ENCODE assay signal across 8 cellular contexts in the genomic region with DNA sequence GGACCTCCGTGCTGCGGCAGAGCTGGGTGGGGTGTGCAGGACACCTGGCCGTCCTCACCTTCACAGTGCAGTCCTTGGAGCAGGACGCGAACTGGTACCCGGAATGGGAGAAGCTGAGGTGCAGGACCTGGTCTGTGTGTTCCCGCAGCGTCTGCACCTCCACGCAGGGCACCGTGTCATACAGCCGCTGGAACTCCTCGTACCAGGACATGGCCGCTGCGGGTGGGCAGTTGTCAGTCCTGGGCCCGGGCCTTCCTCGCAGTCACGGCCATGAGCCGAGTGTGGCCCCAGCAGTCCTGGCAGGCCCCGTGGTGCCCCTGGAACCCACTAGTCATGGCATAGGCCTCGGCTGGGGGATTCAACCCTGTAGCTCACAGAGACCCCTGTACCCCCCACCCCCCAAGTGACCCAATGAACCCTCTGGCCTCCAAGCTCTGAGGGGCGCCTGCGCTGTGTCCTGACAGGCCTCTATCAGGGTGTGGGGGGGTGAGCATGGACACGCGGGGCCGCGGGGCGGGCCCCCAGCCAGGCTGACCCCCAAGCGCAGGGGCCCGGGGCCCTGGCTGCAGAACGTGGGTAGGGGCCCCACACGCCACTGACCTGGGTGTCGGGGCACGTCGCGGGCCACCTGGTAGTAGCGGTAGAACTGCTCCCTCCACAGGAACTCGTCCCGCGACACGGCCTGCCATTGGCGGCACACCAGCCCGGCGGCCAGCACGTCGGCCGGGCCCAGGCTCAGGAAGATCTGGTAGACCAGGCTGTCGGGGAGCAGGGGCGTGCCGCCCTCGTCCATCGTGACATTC. TPM values are rescaled to one million over a fixed set of nuclear protein-coding genes. Genes with fewer than 3 reads are reported as not detected.
DNase-seq lines count a peak whose midpoint lies in the region; ATAC-seq and TF ChIP-seq lines count a peak whose summit lies in the region.

No MANE protein-coding gene starts in this region.

- no peak for TF ChIP-seq CTCF in IMR-90 (conservative IDR thresholded peaks at IDR 0.05; ENCODE audit: low read depth, low read length)
- TF ChIP-seq CTCF in right atrium auricular region (IDR thresholded peaks at IDR 0.05): no peak

- no peaks in the 10 kb centered on the region for H3K9me3 Mint-ChIP-seq in activated naive CD4-positive, alpha-beta T cell treated with anti-CD3 and anti-CD28 coated beads for 36 hours

- H3K9ac ChIP-seq in IMR-90 (ENCODE audit: low read depth, low read length): peak overlapping the region; percentile 96

- H3K4me3 ChIP-seq in IMR-90 (ENCODE audit: insufficient read depth, low read depth, low read length) (peak overlapping the region; percentile 79), right atrium auricular region (peak overlapping the region; percentile 85 to 87), skeletal muscle cell (ENCODE audit: low read depth, low read length) (peak overlapping the region; percentile 87)

- H4K91ac ChIP-seq in IMR-90 (ENCODE audit: insufficient read depth, low read depth, low read length): peak overlapping the region; percentile 47

- no peak overlapping the region for H3K56ac ChIP-seq in IMR-90 (ENCODE audit: extremely low read depth, insufficient read depth, low read length)

- H3K27me3 Mint-ChIP-seq in activated naive CD4-positive, alpha-beta T cell treated with anti-CD3 and anti-CD28 coated beads for 36 hours (ENCODE audit: low read depth): no peaks in the 10 kb centered on the region

- H3K79me1 ChIP-seq in IMR-90 (ENCODE audit: low read depth in 1 of 2, low read length in 2 of 2): peaks cover 5 to 35% of the 10 kb centered on the region in 2 experiments

- H3K18ac ChIP-seq in IMR-90 (ENCODE audit: low read depth, low read length): peak overlapping the region; percentile 25; the same call in 1 of the 2 replicates

- POLR2A ChIA-PET in IMR-90 (lab: Charles Lee; ENCODE audit: unreplicated experiment): no interaction called here

- H3K36me3 ChIP-seq in IMR-90 (ENCODE audit: control insufficient read depth, insufficient read depth, low read length) (peaks cover 41% of the 10 kb centered on the region), right atrium auricular region (peaks cover 41% of the 10 kb centered on the region)

- peak; percentile 1 for ATAC-seq in GM21367 (IDR thresholded peaks at IDR 0.05; ENCODE audit: unreplicated experiment)
- ATAC-seq in IMR-90 (ENCODE audit: low read depth): peak; percentile 19

- H3K4me3 Mint-ChIP-seq in activated naive CD4-positive, alpha-beta T cell treated with anti-CD3 and anti-CD28 coated beads for 36 hours: peak overlapping the region; percentile 77

- peak overlapping the region; percentile 91 for H2AFZ ChIP-seq in IMR-90 (replicated peaks; ENCODE audit: low read length, poor library complexity)

- H2BK120ac ChIP-seq in IMR-90 (ENCODE audit: low read depth, low read length): peak overlapping the region; percentile 23; the same call in 1 of the 2 replicates

- DNase-seq in EL: peak; percentile 39
- no peak for DNase-seq in IMR-90
- peak; percentile 57 for DNase-seq in activated naive CD4-positive, alpha-beta T cell treated with anti-CD3 and anti-CD28 coated beads for 36 hours
- DNase-seq in right atrium auricular region (ENCODE audit: low spot score): no peak
- no peak for DNase-seq in skeletal muscle cell (ENCODE audit: low read depth)
- DNase-seq in cerebellar nuclear complex (lab: John Stamatoyannopoulos, UW): no peak
- no peak for DNase-seq in NCI-H226

- TF ChIP-seq RAD21 in IMR-90 (IDR thresholded peaks at IDR 0.05; ENCODE audit: low read length): no peak

- peak overlapping the region; percentile 88 for H2BK5ac ChIP-seq in IMR-90 (ENCODE audit: low read depth, low read length, poor library complexity, severe bottlenecking)

- peak overlapping the region; percentile 81 for H3K14ac ChIP-seq in IMR-90 (replicated peaks; ENCODE audit: low read depth, low read length)

- H3K36me3 Mint-ChIP-seq in activated naive CD4-positive, alpha-beta T cell treated with anti-CD3 and anti-CD28 coated beads for 36 hours (ENCODE audit: low read depth): peaks cover 19% of the 10 kb centered on the region

- peak overlapping the region; percentile 85 for H2AK5ac ChIP-seq in IMR-90 (ENCODE audit: low read depth, low read length)

- peaks cover 8% of the 10 kb centered on the region for H3K9me1 ChIP-seq in IMR-90 (ENCODE audit: insufficient read depth, low read length)

- no peak for TF ChIP-seq POLR2A in IMR-90 (IDR thresholded peaks at IDR 0.05; ENCODE audit: low read depth, low read length)

- H4K5ac ChIP-seq in IMR-90 (ENCODE audit: low read depth, low read length): peak overlapping the region; percentile 73

- intact Hi-C loops in IMR-90 (cut with micrococcal nuclease): loop anchor here (2.0 kb wide), 1 partner anchor 95 kb away; the partner anchor contains the start of gene PHPT1
- intact Hi-C loops in activated naive CD4-positive, alpha-beta T cell treated with anti-CD3 and anti-CD28 coated beads for 36 hours (cut with micrococcal nuclease): loop anchor here (1.0 to 2.0 kb wide), 5 partner anchors 41 to 153 kb away; partner anchors contain the start of genes AJM1, MAN1B1 and TMEM141

- H2BK15ac ChIP-seq in IMR-90 (ENCODE audit: low read depth, low read length): no peak overlapping the region

- no peak overlapping the region for H2BK20ac ChIP-seq in IMR-90 (ENCODE audit: low read depth, low read length)

- BruUV-seq in IMR-90 (replicated peaks; lab: Mats Ljungman, UMichigan): no TSS peak

- dilution Hi-C loops in IMR-90 (cut with HindIII; ENCODE audit: low sequenced_read_pairs, unreplicated experiment): no loop called here

- H3K9me3 ChIP-seq in IMR-90 (ENCODE audit: control insufficient read depth, insufficient read depth, low read length) (no peaks in the 10 kb centered on the region), right atrium auricular region (no peaks in the 10 kb centered on the region)

- peak overlapping the region; percentile 75 for H3K4ac ChIP-seq in IMR-90 (ENCODE audit: low read depth, low read length)

- WGBS in IMR-90 (ENCODE audit: extremely low coverage in 2 of 2, insufficient read length in 1 of 2), 2 experiments: 30% methylated on average over 34 of the region's 51 CpGs; no CpG with 5 or more reads in 1 of the 2 experiments

- H3K4me1 Mint-ChIP-seq in activated naive CD4-positive, alpha-beta T cell treated with anti-CD3 and anti-CD28 coated beads for 36 hours (ENCODE audit: low read depth): peaks cover 9% of the 10 kb centered on the region

- H3K27ac ChIP-seq in IMR-90 (ENCODE audit: insufficient read depth, low read length) (peak overlapping the region; percentile 97), right atrium auricular region (peak overlapping the region; percentile 91 to 95)

- in situ Hi-C loops in IMR-90 (cut with MboI; ENCODE audit: low sequenced_read_pairs): no loop called here

- H3K27me3 ChIP-seq in IMR-90 (ENCODE audit: control insufficient read depth, insufficient read depth, low read length): no peaks in the 10 kb centered on the region
- no peaks in the 10 kb centered on the region for H3K27me3 ChIP-seq in right atrium auricular region

- peak overlapping the region; percentile 86 for H3K4me2 ChIP-seq in IMR-90 (ENCODE audit: low read depth, low read length)

- CTCF ChIA-PET in IMR-90 (lab: Yijun Ruan, JAX): interaction anchor here (0.6 to 1.0 kb wide), 2 partner anchors 12 to 41 kb away, joined by 3 read pairs; no protein-coding TSS in a partner anchor
- CTCF ChIA-PET in activated naive CD4-positive, alpha-beta T cell treated with anti-CD3 and anti-CD28 coated beads for 36 hours (lab: Charles Lee): interaction anchor here (0.9 kb wide), 1 partner anchor 56 kb away, joined by 3 read pairs; no protein-coding TSS in a partner anchor

- H3K23ac ChIP-seq in IMR-90 (ENCODE audit: low read depth, low read length): peak overlapping the region; percentile 42

- peak overlapping the region; percentile 100 for H2AK9ac ChIP-seq in IMR-90 (replicated peaks; ENCODE audit: low read depth, low read length, poor library complexity)

- H3K27ac Mint-ChIP-seq in activated naive CD4-positive, alpha-beta T cell treated with anti-CD3 and anti-CD28 coated beads for 36 hours: peak overlapping the region; percentile 74

- H4K8ac ChIP-seq in IMR-90 (ENCODE audit: low read depth in 2 of 2, low read length in 2 of 2): peak overlapping the region in 1 of 2 experiments; percentile 67; a peak in 1 of 4 replicates

- H3K4me1 ChIP-seq in IMR-90 (ENCODE audit: control insufficient read depth, insufficient read depth, low read length) (peaks cover 4% of the 10 kb centered on the region), right atrium auricular region (peaks cover 0 to 49% of the 10 kb centered on the region in 2 donors)

- peaks cover 22% of the 10 kb centered on the region for H4K20me1 ChIP-seq in IMR-90 (ENCODE audit: insufficient read depth, low read length)

RNA-seq across cellular contexts. Expression of gene FBXW5, which starts 1.0 kb away (rescaled TPM):
- 65.1 and 72.2 TPM in 2 replicates for total RNA-seq in IMR-90 (2012; rRNA removed)
- polyA plus RNA-seq in IMR-90 (2012; rRNA removed): 80.2 and 95.4 TPM in 2 replicates
- 49.2 and 116 TPM in 2 replicates for polyA plus RNA-seq in IMR-90 (2012; cell fraction: cytosol; rRNA removed)
- 316 and 1,080 TPM in 2 replicates for polyA plus RNA-seq in IMR-90 (2012; cell fraction: nucleus; rRNA removed; ENCODE audit: low replicate concordance)
- total RNA-seq in activated naive CD4-positive, alpha-beta T cell treated with anti-CD3 and anti-CD28 coated beads for 36 hours: 10 to 100 TPM; 44.0 to 47.8 TPM
- total RNA-seq in right atrium auricular region: 100 to 1,000 TPM; 203 to 233 TPM

RNA-seq across cellular contexts. Expression of gene C8G, which starts 1.6 kb away (rescaled TPM):
- total RNA-seq in IMR-90 (2012; rRNA removed): not detected in 2 replicates
- polyA plus RNA-seq in IMR-90 (2012; rRNA removed): 0.37 and 0.80 TPM in 2 replicates
- polyA plus RNA-seq in IMR-90 (2012; cell fraction: cytosol; rRNA removed): 0.35 TPM in 1 of 2 replicates, not detected in the other
- 3.0 and 9.7 TPM in 2 replicates for polyA plus RNA-seq in IMR-90 (2012; cell fraction: nucleus; rRNA removed; ENCODE audit: low replicate concordance)
- total RNA-seq in activated naive CD4-positive, alpha-beta T cell treated with anti-CD3 and anti-CD28 coated beads for 36 hours: under 1 TPM in 1 of 2 experiments, not detected in 1; 0.83 TPM
- not detected for total RNA-seq in right atrium auricular region

RNA-seq across cellular contexts. Expression of gene LCN12, which starts 8.6 kb away (rescaled TPM):
- total RNA-seq in IMR-90 (2012; rRNA removed) (not detected in 2 replicates), right atrium auricular region (10 to 100 TPM; 10.8 to 11.3 TPM)
- polyA plus RNA-seq in IMR-90 (2012; rRNA removed): 0.12 TPM in 1 of 2 replicates, not detected in the other
- polyA plus RNA-seq in IMR-90 (2012; cell fraction: cytosol; rRNA removed): not detected in 2 replicates
- polyA plus RNA-seq in IMR-90 (2012; cell fraction: nucleus; rRNA removed; ENCODE audit: low replicate concordance): 1.7 and 4.3 TPM in 2 replicates
- 1 to 10 TPM; 1.1 to 1.9 TPM for total RNA-seq in activated naive CD4-positive, alpha-beta T cell treated with anti-CD3 and anti-CD28 coated beads for 36 hours

RNA-seq across cellular contexts. Expression of gene PTGDS, which starts 33.8 kb away (rescaled TPM):
- total RNA-seq in IMR-90 (2012; rRNA removed) (not detected in 2 replicates), right atrium auricular region (1,000 to 10,000 TPM; 1,799 to 2,426 TPM)
- polyA plus RNA-seq in IMR-90 (2012; rRNA removed): 0.87 and 1.2 TPM in 2 replicates
- polyA plus RNA-seq in IMR-90 (2012; cell fraction: cytosol; rRNA removed): 3.1 and 4.8 TPM in 2 replicates
- polyA plus RNA-seq in IMR-90 (2012; cell fraction: nucleus; rRNA removed; ENCODE audit: low replicate concordance): 6.0 and 7.3 TPM in 2 replicates
- total RNA-seq in activated naive CD4-positive, alpha-beta T cell treated with anti-CD3 and anti-CD28 coated beads for 36 hours: not detected

RNA-seq across cellular contexts. Expression of gene LCNL1, which starts 39.3 kb away (rescaled TPM):
- total RNA-seq in IMR-90 (2012; rRNA removed): not detected in 2 replicates
- polyA plus RNA-seq in IMR-90 (2012; rRNA removed): 0.13 and 0.15 TPM in 2 replicates
- polyA plus RNA-seq in IMR-90 (2012; cell fraction: cytosol; rRNA removed): 0.04 TPM in 1 of 2 replicates, not detected in the other
- polyA plus RNA-seq in IMR-90 (2012; cell fraction: nucleus; rRNA removed; ENCODE audit: low replicate concordance): 2.4 and 4.0 TPM in 2 replicates
- not detected for total RNA-seq in activated naive CD4-positive, alpha-beta T cell treated with anti-CD3 and anti-CD28 coated beads for 36 hours
- 1 to 10 TPM in 1 of 2 donors, under 1 TPM in 1; 0.24 to 1.1 TPM for total RNA-seq in right atrium auricular region

Comparison
In these comparisons a context has a peak if more than half of its experiments do, and no peak if none do; other contexts are left out.
1. DNase-seq: peak in EL (single experiment) and activated naive CD4-positive, alpha-beta T cell treated with anti-CD3 and anti-CD28 coated beads for 36 hours (single experiment); none in IMR-90 (single experiment), right atrium auricular region (single experiment), skeletal muscle cell (single experiment), cerebellar nuclear complex (0 of 2) and NCI-H226 (single experiment).
2. RNA of gene LCN12, which starts 8.6 kb away (total RNA-seq): 10.8 to 11.3 TPM in right atrium auricular region; 1.1 to 1.9 TPM in activated naive CD4-positive, alpha-beta T cell treated with anti-CD3 and anti-CD28 coated beads for 36 hours and not detected in IMR-90; every median in the first group is over 4 times any median in the second.
3. Peak in every context shown above with its lines, with median percentiles within 50 percentile points of each other: H3K4me3 ChIP-seq.